10 cellular contexts compared by ENCODE assay signal in the genomic region with DNA sequence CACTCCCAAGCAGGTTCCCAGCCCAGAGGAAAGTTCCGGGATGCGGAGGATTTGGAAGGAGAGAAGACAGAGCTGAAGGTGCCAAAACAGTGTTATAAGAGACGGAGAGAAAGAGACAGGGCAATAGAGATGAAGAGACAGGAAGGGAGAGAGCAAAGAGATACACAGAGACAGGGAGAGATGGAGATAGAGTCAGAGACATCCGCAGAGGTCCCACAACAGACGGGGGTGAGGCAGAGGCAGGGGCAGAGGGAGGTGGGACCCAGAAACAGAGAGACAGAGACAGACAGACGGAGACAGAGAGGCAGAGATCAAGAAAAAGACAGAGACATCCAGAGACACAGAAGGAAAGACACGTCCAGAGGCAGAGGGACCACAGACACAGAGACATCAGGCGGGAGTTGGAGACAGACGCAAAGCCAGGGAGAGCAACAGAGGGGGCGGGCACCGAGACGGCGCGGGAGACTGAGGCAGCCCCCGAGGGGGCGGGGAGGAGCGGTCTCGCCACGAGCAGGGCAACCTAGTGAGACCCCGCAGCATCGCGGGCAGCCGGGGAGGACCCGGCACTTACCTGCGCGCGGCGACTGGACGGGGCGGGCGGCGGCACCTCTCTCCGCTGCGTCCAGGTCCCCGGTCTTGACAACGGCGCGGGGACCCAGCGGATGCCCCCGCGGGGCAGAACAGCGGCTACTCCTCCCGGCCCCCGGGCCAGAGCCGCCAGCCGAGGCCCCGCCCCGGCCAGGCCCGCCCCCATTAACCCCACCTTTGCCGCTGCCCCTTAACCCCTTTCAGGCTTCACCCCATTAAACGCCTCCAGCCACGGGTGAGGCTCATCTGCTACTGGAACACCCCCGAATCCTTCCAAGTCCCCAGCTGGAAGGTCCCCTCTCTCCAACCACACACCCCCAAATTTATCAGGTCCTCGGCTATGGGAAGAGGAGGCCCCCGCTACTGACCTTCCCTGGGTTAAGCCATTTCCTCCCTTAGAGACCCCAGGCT. TPM values are rescaled to one million over a fixed set of nuclear protein-coding genes. Genes with fewer than 3 reads are reported as not detected.
DNase-seq lines count a peak whose midpoint lies in the region; ATAC-seq, FAIRE-seq and TF ChIP-seq lines count a peak whose summit lies in the region.
"Had no signal": no experiment of that assay in that cellular context is flagged by ENCODE, and none has a peak within 500 bp of the region (broad histone marks: within the 10 kb centered on the region; RNA-seq: fewer than 3 reads in every experiment).

Gene GPR4 (minus strand): TSS at position 689 of the 999 bp plus-strand sequence. CDS start 10,346 bp downstream, outside the sequence.

- TF ChIP-seq RAD21 in HepG2 (CRISPR knock-in tag; IDR thresholded peaks at IDR 0.05) = no peak

- in situ Hi-C loops in HepG2 (cut with HindIII; ENCODE audit: extremely low pct_ligation_motif_present, low pct_unique_long_range_greater_than_20kb) = no loop called here

- BruUV-seq in HepG2 (replicated peaks; lab: Mats Ljungman, UMichigan) = no TSS peak

- ATAC-seq in HepG2 = peak; percentile 83

- H3K9me3 ChIP-seq in HepG2 (ENCODE audit: low read length) = no peaks in the 10 kb centered on the region
- no peaks in the 10 kb centered on the region for H3K9me3 ChIP-seq in thyroid gland

- no peak for TF ChIP-seq CTCF in HepG2 (CRISPR knock-in tag; IDR thresholded peaks at IDR 0.05)
- no peak for TF ChIP-seq CTCF in thyroid gland (IDR thresholded peaks at IDR 0.05)

- H3K4me1 ChIP-seq in HepG2 (ENCODE audit: insufficient read depth, low read length) (peaks cover 3% of the 10 kb centered on the region; the same call in 1 of the 2 replicates), thyroid gland (peaks cover 5% of the 10 kb centered on the region in 2 donors)

- POLR2A ChIA-PET in HepG2 (lab: Yijun Ruan, JAX) = interaction anchor here (1.5 kb wide), 1 partner anchor 11 kb away, joined by 3 read pairs; no protein-coding TSS in a partner anchor

- H3K4me3 ChIP-seq in HepG2 (replicated peaks in 1 of 3; ENCODE audit: insufficient read depth in 1 of 3, low read depth in 2 of 3, low read length in 3 of 3) = peak within 1 kb of the TSS in 1 of 3 experiments; percentile 40; a peak in 1 of 6 replicates
- H3K4me3 ChIP-seq in thyroid gland (replicated peaks in 1 of 3) = peak within 1 kb of the TSS in 1 of 3 donors; percentile 29

- H3K4me2 ChIP-seq in HepG2 (ENCODE audit: low read depth, low read length) = peak within 1 kb of the TSS; percentile 23; the same call in 1 of the 2 replicates

- CTCF ChIA-PET in HepG2 (lab: Yijun Ruan, JAX; ENCODE audit: low intra/inter-chr PET ratio, low total read pairs) = no interaction called here

- peaks cover 7 to 54% of the 10 kb centered on the region in 2 experiments for H3K27me3 ChIP-seq in HepG2 (ENCODE audit: control insufficient read depth in 1 of 2, insufficient read depth in 2 of 2, low read length in 2 of 2)
- peaks cover 12% of the 10 kb centered on the region for H3K27me3 ChIP-seq in thyroid gland

- H3K27ac ChIP-seq in cingulate gyrus (ENCODE audit: low read depth, low read length) = peak within 1 kb of the TSS; percentile 51
- no peak within 1 kb of the TSS for H3K27ac ChIP-seq in HepG2 (ENCODE audit: extremely low read length, insufficient read depth, low read length)
- peak within 1 kb of the TSS; percentile 22 to 66 (median 63) for H3K27ac ChIP-seq in thyroid gland

- FAIRE-seq in HepG2 (lab: Jason Lieb, UNC) = no peak

- intact Hi-C loops in HepG2 (cut with micrococcal nuclease; ENCODE audit: unreplicated experiment) = no loop called here
- intact Hi-C loops in thyroid gland (cut with DNase I) = no loop called here

- no peaks in the 10 kb centered on the region for H3K79me2 ChIP-seq in HepG2 (ENCODE audit: insufficient read depth, low read length)

- H3K36me3 ChIP-seq in HepG2 (replicated peaks in 1 of 2; ENCODE audit: control insufficient read depth in 1 of 2, insufficient read depth in 2 of 2, low read length in 2 of 2) = no peaks in the 10 kb centered on the region
- no peaks in the 10 kb centered on the region for H3K36me3 ChIP-seq in thyroid gland

- H2AFZ ChIP-seq in HepG2 (ENCODE audit: low read length) = no peak within 1 kb of the TSS

- TF ChIP-seq POLR2A in HepG2 (IDR thresholded peaks at IDR 0.05; ENCODE audit: insufficient read depth in 1 of 2, low read depth in 2 of 2, low read length in 2 of 2) = no peak
- TF ChIP-seq POLR2A in thyroid gland (IDR thresholded peaks at IDR 0.05) = no peak

- WGBS in HepG2 (ENCODE audit: low lambda C conversion rate) = 15% methylated on average over 22 of the region's 55 CpGs
- 5% methylated on average over 32 to 36 of the region's 55 CpGs for WGBS in thyroid gland, 2 donors

- DNase-seq in NCI-H82 (lab: John Stamatoyannopoulos, UW) (peak; percentile 63), NCI-H82 treated with DMSO at 0.1 percent for 48 hours (lab: John Stamatoyannopoulos, UW; ENCODE audit: unreplicated experiment) (no peak), HepG2 (ENCODE audit: low spot score) (no peak), thyroid gland (no peak), cortex of kidney (lab: John Stamatoyannopoulos, UW) (no peak), NOMO-1 treated with dmso at 0.1 percent for 144 hours (lab: John Stamatoyannopoulos, UW; ENCODE audit: unreplicated experiment) (no peak), DMS79 treated with DMSO at 0.1 percent for 48 hours (lab: John Stamatoyannopoulos, UW) (no peak)
- DNase-seq: activated CD8-positive, alpha-beta memory T cell treated with anti-CD3 and anti-CD28 coated beads for 24 hours; hypothalamus had no signal

- H4K20me1 ChIP-seq in HepG2 (ENCODE audit: insufficient read depth, low read length) = no peaks in the 10 kb centered on the region

- TF ChIP-seq EP300 in HepG2 (IDR thresholded peaks at IDR 0.05; ENCODE audit: low read depth in 2 of 2, low read length in 2 of 2) (no peak), HepG2 (CRISPR knock-in tag; IDR thresholded peaks at IDR 0.05; ENCODE audit: borderline replicate concordance) (no peak)

- H3K9ac ChIP-seq in HepG2 (ENCODE audit: insufficient read depth, low read depth, low read length) = no peak within 1 kb of the TSS

TF ChIP-seq in HepG2, 621 proteins besides CTCF, POLR2A, EP300 and RAD21 (continues in another document):
- TF ChIP-seq ZNF253 (CRISPR knock-in tag; IDR thresholded peaks at IDR 0.05; ENCODE audit: borderline replicate concordance) = no peak
- no peak for TF ChIP-seq SP1 (IDR thresholded peaks at IDR 0.05)
- 0 out of 2 replicates have a peak, but pooled peaks have one; percentile 24 for TF ChIP-seq SP1 (CRISPR knock-in tag; IDR thresholded peaks at IDR 0.05)
- TF ChIP-seq, protein P1, sequence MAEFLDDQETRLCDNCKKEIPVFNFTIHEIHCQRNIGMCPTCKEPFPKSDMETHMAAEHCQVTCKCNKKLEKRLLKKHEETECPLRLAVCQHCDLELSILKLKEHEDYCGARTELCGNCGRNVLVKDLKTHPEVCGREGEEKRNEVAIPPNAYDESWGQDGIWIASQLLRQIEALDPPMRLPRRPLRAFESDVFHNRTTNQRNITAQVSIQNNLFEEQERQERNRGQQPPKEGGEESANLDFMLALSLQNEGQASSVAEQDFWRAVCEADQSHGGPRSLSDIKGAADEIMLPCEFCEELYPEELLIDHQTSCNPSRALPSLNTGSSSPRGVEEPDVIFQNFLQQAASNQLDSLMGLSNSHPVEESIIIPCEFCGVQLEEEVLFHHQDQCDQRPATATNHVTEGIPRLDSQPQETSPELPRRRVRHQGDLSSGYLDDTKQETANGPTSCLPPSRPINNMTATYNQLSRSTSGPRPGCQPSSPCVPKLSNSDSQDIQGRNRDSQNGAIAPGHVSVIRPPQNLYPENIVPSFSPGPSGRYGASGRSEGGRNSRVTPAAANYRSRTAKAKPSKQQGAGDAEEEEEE (CRISPR knock-in tag; IDR thresholded peaks at IDR 0.05; ENCODE audit: borderline replicate concordance) = no peak
- no peak for TF ChIP-seq RNF219 (CRISPR knock-in tag; IDR thresholded peaks at IDR 0.05)

RNA-seq across cellular contexts. Expression of gene GPR4, which starts in this region (rescaled TPM):
- total RNA-seq in HepG2 (2016; rRNA removed; fragmentation: Illumina TruSeq; extraction: Trizol) (not detected in 2 replicates), thyroid gland (1 to 10 TPM; 3.6 to 9.4 (median 5.6) TPM)
- not detected in 2 replicates for total RNA-seq in HepG2 (2016; cell fraction: cytosol; rRNA removed; fragmentation: Illumina TruSeq; extraction: Trizol; ENCODE audit: low read depth)
- total RNA-seq in HepG2 (2016; cell fraction: insoluble cytoplasmic fraction; rRNA removed; fragmentation: Illumina TruSeq; extraction: Trizol) = not detected in 2 replicates
- not detected in 2 replicates for total RNA-seq in HepG2 (2016; cell fraction: membrane; rRNA removed; fragmentation: Illumina TruSeq; extraction: Trizol)
- total RNA-seq in HepG2 (2016; cell fraction: nucleus; rRNA removed; fragmentation: Illumina TruSeq; extraction: Trizol) = not detected in 2 replicates
- 0.15 TPM in 1 of 2 replicates, not detected in the other for polyA plus RNA-seq in HepG2 (2011; rRNA removed)
- not detected in 2 replicates for polyA plus RNA-seq in HepG2 (2011; cell fraction: cytosol; rRNA removed)
- polyA plus RNA-seq in HepG2 (2011; cell fraction: nucleus; rRNA removed) = not detected in 2 replicates
- polyA plus RNA-seq in HepG2 (2012) = not detected in 2 replicates
- polyA plus RNA-seq in HepG2 (2016; cell fraction: cytosol; fragmentation: Illumina TruSeq; extraction: Trizol; ENCODE audit: low read depth) = not detected in 2 replicates
- not detected in 2 replicates for polyA plus RNA-seq in HepG2 (2016; cell fraction: insoluble cytoplasmic fraction; fragmentation: Illumina TruSeq; extraction: Trizol; ENCODE audit: low read depth)
- polyA plus RNA-seq in HepG2 (2016; cell fraction: membrane; fragmentation: Illumina TruSeq; extraction: Trizol; ENCODE audit: low read depth) = not detected in 2 replicates
- polyA plus RNA-seq in HepG2 (2016; cell fraction: nucleus; fragmentation: Illumina TruSeq; extraction: Trizol; ENCODE audit: insufficient read depth, low read depth) = not detected in 2 replicates
- polyA minus RNA-seq in HepG2 (2011; rRNA and poly(A)+ RNA removed; ENCODE audit: low replicate concordance) = 0.12 TPM in 1 of 2 replicates, not detected in the other
- not detected in 2 replicates for polyA minus RNA-seq in HepG2 (2011; cell fraction: cytosol; rRNA and poly(A)+ RNA removed)
- not detected in 2 replicates for polyA minus RNA-seq in HepG2 (2011; cell fraction: nucleus; rRNA and poly(A)+ RNA removed)

Comparison
In these comparisons a context has a peak if more than half of its experiments do, and no peak if none do; other contexts are left out.
1. Peak in ATAC-seq and H3K4me2 ChIP-seq in HepG2; RNA of the gene not detected or under 1 TPM.